24 cellular contexts compared by ENCODE assay signal in genomic region chr6:32610897-32611296, GRCh38. TPM values are rescaled to one million over a fixed set of nuclear protein-coding genes. Genes with fewer than 3 reads are reported as not detected.
A peak's percentile ranks its signal among the peaks of the same experiment; 100 is the strongest.
DNase-seq lines count a peak whose midpoint lies in the region; ATAC-seq, FAIRE-seq and TF ChIP-seq lines count a peak whose summit lies in the region.
"Had no signal": no experiment of that assay in that cellular context is flagged by ENCODE, and none has a peak within 500 bp of the region (broad histone marks: within the 10 kb centered on the region; RNA-seq: fewer than 3 reads in every experiment).

No MANE protein-coding gene starts in this region.

- no peak overlapping the region for H4K8ac ChIP-seq in H1 (ENCODE audit: extremely low read depth, insufficient read depth, low read length)

- H2AK5ac ChIP-seq in H1 (ENCODE audit: low read depth, low read length): no peak overlapping the region

- H3K4me2 ChIP-seq in KMS-11: no peak overlapping the region
- no peak overlapping the region for H3K4me2 ChIP-seq in H1 (ENCODE audit: insufficient read depth in 1 of 2, low read depth in 2 of 2, low read length in 2 of 2)

- H4K5ac ChIP-seq in H1 (ENCODE audit: insufficient read length, low read depth, low read length): no peak overlapping the region

- no peak overlapping the region for H2BK20ac ChIP-seq in H1 (ENCODE audit: low read length)

- H4K20me1 ChIP-seq in KMS-11 (ENCODE audit: insufficient read depth) (no peaks in the 10 kb centered on the region), H1 (replicated peaks in 1 of 2; ENCODE audit: control insufficient read depth in 1 of 2, insufficient read depth in 2 of 2, low read length in 2 of 2) (no peaks in the 10 kb centered on the region)

- H2AFZ ChIP-seq in KMS-11 (ENCODE audit: low read depth) (no peak overlapping the region), H1 (ENCODE audit: low read length) (0 out of 2 replicates have a peak overlapping the region, but pooled peaks have one; percentile 12)

- H3K27me3 ChIP-seq in KMS-11 (ENCODE audit: insufficient read depth, low read depth) (no peaks in the 10 kb centered on the region), H1 (replicated peaks in 1 of 4; ENCODE audit: control insufficient read depth in 3 of 4, extremely low read depth in 1 of 4, insufficient read depth in 3 of 4, low read length in 3 of 4) (no peaks in the 10 kb centered on the region), spleen (replicated peaks in 1 of 7) (no peaks in the 10 kb centered on the region)
- H3K27me3 ChIP-seq: SJSA1 had no signal

- H3K4me3 Mint-ChIP-seq in natural killer cell treated with Interleukin-12 subunit alpha and Interleukin-12 subunit beta and Interleukin-15 and Interleukin-18, amount 100 ng/mL, for 72 hours: peak overlapping the region; percentile 55
- H3K4me3 Mint-ChIP-seq in natural killer cell: no peak overlapping the region
- H3K4me3 Mint-ChIP-seq: CD4-positive, alpha-beta memory T cell had no signal

- no peak overlapping the region for H2BK15ac ChIP-seq in H1 (ENCODE audit: low read length)

- CTCF ChIA-PET in H1 (lab: Charles Lee; ENCODE audit: partially characterized antibody): no interaction called here

- H3K23ac ChIP-seq in H1 (ENCODE audit: insufficient read length): no peak overlapping the region

- H3K9me3 Mint-ChIP-seq in natural killer cell treated with Interleukin-12 subunit alpha and Interleukin-12 subunit beta and Interleukin-15 and Interleukin-18, amount 100 ng/mL, for 72 hours: no peaks in the 10 kb centered on the region
- H3K9me3 Mint-ChIP-seq in natural killer cell: no peaks in the 10 kb centered on the region
- H3K9me3 Mint-ChIP-seq: CD4-positive, alpha-beta memory T cell had no signal

- H3K23me2 ChIP-seq in H1 (ENCODE audit: low read depth, low read length): no peaks in the 10 kb centered on the region

- peaks cover 23% of the 10 kb centered on the region for H3K4me1 ChIP-seq in KMS-11 (ENCODE audit: low read depth, poor library complexity, severe bottlenecking)
- no peaks in the 10 kb centered on the region; a peak in 1 of 7 replicates for H3K4me1 ChIP-seq in H1 (replicated peaks in 1 of 4; ENCODE audit: control insufficient read depth in 3 of 4, insufficient read depth in 4 of 4, low read length in 3 of 4)
- H3K4me1 ChIP-seq in spleen: peaks cover 0 to 4% (median 1%) of the 10 kb centered on the region in 6 donors
- H3K4me1 ChIP-seq: SJSA1 had no signal

- TF ChIP-seq CTCF in natural killer cell (IDR thresholded peaks at IDR 0.05) (no peak), KMS-11 (conservative IDR thresholded peaks at IDR 0.05; ENCODE audit: low read depth, low read length) (no peak), H1 (IDR thresholded peaks at IDR 0.05; ENCODE audit: control extremely low read depth in 1 of 3, insufficient read depth in 1 of 3, low read depth in 1 of 3, low read length in 3 of 3) (no peak), spleen (IDR thresholded peaks at IDR 0.05 in 8 of 11, conservative IDR thresholded peaks at IDR 0.05 in 3 of 11) (no peak)

- no peak overlapping the region for H3K14ac ChIP-seq in H1 (ENCODE audit: insufficient read length)

- no peak for TF ChIP-seq EP300 in H1 (IDR thresholded peaks at IDR 0.05; ENCODE audit: borderline replicate concordance in 1 of 2, low read depth in 2 of 2, low read length in 2 of 2)

- no peak overlapping the region for H2BK5ac ChIP-seq in H1 (ENCODE audit: low read depth, low read length)

- H3K36me3 Mint-ChIP-seq in natural killer cell treated with Interleukin-12 subunit alpha and Interleukin-12 subunit beta and Interleukin-15 and Interleukin-18, amount 100 ng/mL, for 72 hours: peaks cover 4% of the 10 kb centered on the region
- no peaks in the 10 kb centered on the region for H3K36me3 Mint-ChIP-seq in natural killer cell
- H3K36me3 Mint-ChIP-seq: CD4-positive, alpha-beta memory T cell had no signal

- POLR2A ChIA-PET in H1 (lab: Charles Lee; ENCODE audit: partially characterized antibody): no interaction called here

- H3K27ac ChIP-seq in KMS-11: peak overlapping the region; percentile 94
- no peak overlapping the region for H3K27ac ChIP-seq in H1 (ENCODE audit: low read depth, low read length)
- peak overlapping the region in 7 of 8 donors; percentile 76 to 92 (median 87) for H3K27ac ChIP-seq in spleen
- H3K27ac ChIP-seq: RWPE1, SJSA1 had no signal

- DNase-seq in natural killer cell treated with Interleukin-12 subunit alpha and Interleukin-12 subunit beta and Interleukin-15 and Interleukin-18, amount 100 ng/mL, for 72 hours (ENCODE audit: low spot score): no peak
- DNase-seq in natural killer cell (no peak), H1 (ENCODE audit: low read depth in 1 of 2, low spot score in 2 of 2) (no peak), spleen (no peak), DMS79 (lab: John Stamatoyannopoulos, UW) (no peak)
- DNase-seq: Calu3; DMS79 treated with DMSO at 0.1 percent for 48 hours; NCI-H1436; NCI-H2029; NCI-H2171; NCI-H446; NK-92 treated with Interleukin-12 subunit alpha and Interleukin-12 subunit beta, amount 100 ng/mL, for 24 hours; PC-3; SW 1271 had no signal

- H4K91ac ChIP-seq in H1 (replicated peaks; ENCODE audit: insufficient read length, low read length): no peak overlapping the region

- H3K4me3 ChIP-seq in KMS-11 (IDR thresholded peaks at IDR 0.05; ENCODE audit: insufficient read depth, low read depth, low read length): no peak overlapping the region
- H3K4me3 ChIP-seq in H1 (ENCODE audit: extremely low read depth in 1 of 4, insufficient read depth in 2 of 4, low read depth in 3 of 4, low read length in 4 of 4): no peak overlapping the region
- no peak overlapping the region for H3K4me3 ChIP-seq in spleen
- H3K4me3 ChIP-seq: K562, SJSA1 had no signal

- peaks cover 12 to 29% of the 10 kb centered on the region in 2 donors for H3K4me1 Mint-ChIP-seq in natural killer cell treated with Interleukin-12 subunit alpha and Interleukin-12 subunit beta and Interleukin-15 and Interleukin-18, amount 100 ng/mL, for 72 hours (ENCODE audit: low read depth in 2 of 2)
- peaks cover 2 to 11% of the 10 kb centered on the region in 2 donors for H3K4me1 Mint-ChIP-seq in natural killer cell

- intact Hi-C loops in natural killer cell (cut with micrococcal nuclease): loop anchor here (1.0 kb wide), 1 partner anchor 11 kb away; no protein-coding TSS in a partner anchor
- intact Hi-C loops in spleen (cut with DNase I; ENCODE audit: low total_unique reads): no loop called here

- ATAC-seq in natural killer cell treated with Interleukin-12 subunit alpha and Interleukin-12 subunit beta and Interleukin-15 and Interleukin-18, amount 100 ng/mL, for 72 hours: no peak
- ATAC-seq in natural killer cell: no peak
- ATAC-seq in HG03354 (IDR thresholded peaks at IDR 0.05; ENCODE audit: poor library complexity, severe bottlenecking, unreplicated experiment): no peak
- no peak for ATAC-seq in GM21529 (IDR thresholded peaks at IDR 0.05; ENCODE audit: unreplicated experiment)
- ATAC-seq: PC-3 had no signal

- H3K36me3 ChIP-seq in KMS-11 (ENCODE audit: insufficient read depth) (no peaks in the 10 kb centered on the region), H1 (ENCODE audit: control insufficient read depth in 2 of 4, insufficient read depth in 4 of 4, low read length in 3 of 4) (no peaks in the 10 kb centered on the region), spleen (no peaks in the 10 kb centered on the region)
- H3K36me3 ChIP-seq: SJSA1 had no signal

- no peaks in the 10 kb centered on the region for H3K79me2 ChIP-seq in KMS-11 (ENCODE audit: insufficient read depth, low read depth)
- H3K79me2 ChIP-seq in H1 (ENCODE audit: control insufficient read depth in 1 of 2, insufficient read depth in 2 of 2, low read length in 2 of 2): no peaks in the 10 kb centered on the region

- 46% methylated on average over 3 of the region's 3 CpGs; no CpG with 5 or more reads in 1 of the 2 experiments for WGBS in H1 (ENCODE audit: extremely low coverage in 1 of 2, insufficient coverage in 1 of 2, insufficient read length in 1 of 2, insufficient replicate concordance in 2 of 2, low coverage in 1 of 2, low lambda C conversion rate in 2 of 2, missing lambda C conversion rate in 1 of 2), 2 experiments
- 12 to 54% (median 21%) methylated on average over 3 of the region's 3 CpGs for WGBS in spleen, 5 donors

- H3K27me3 Mint-ChIP-seq in natural killer cell treated with Interleukin-12 subunit alpha and Interleukin-12 subunit beta and Interleukin-15 and Interleukin-18, amount 100 ng/mL, for 72 hours: peaks cover 0 to 4% of the 10 kb centered on the region in 2 donors
- peaks cover 0 to 5% of the 10 kb centered on the region in 2 donors for H3K27me3 Mint-ChIP-seq in natural killer cell (ENCODE audit: low read depth in 2 of 2)
- H3K27me3 Mint-ChIP-seq: CD4-positive, alpha-beta memory T cell had no signal

- H3K9ac ChIP-seq in KMS-11 (peak overlapping the region; percentile 71; the same call in 1 of the 2 replicates), H1 (replicated peaks in 1 of 4; ENCODE audit: extremely low read depth in 1 of 4, low read depth in 3 of 4, low read length in 3 of 4) (no peak overlapping the region)

- H3K79me1 ChIP-seq in H1 (ENCODE audit: low read depth, low read length): no peaks in the 10 kb centered on the region

- no peak for TF ChIP-seq RAD21 in H1 (IDR thresholded peaks at IDR 0.05 in 1 of 2, conservative IDR thresholded peaks at IDR 0.05 in 1 of 2; ENCODE audit: low read depth in 2 of 2, low read length in 2 of 2)

- H2BK12ac ChIP-seq in H1 (ENCODE audit: low read depth, low read length): no peak overlapping the region

- no peak overlapping the region for H3K27ac Mint-ChIP-seq in natural killer cell treated with Interleukin-12 subunit alpha and Interleukin-12 subunit beta and Interleukin-15 and Interleukin-18, amount 100 ng/mL, for 72 hours
- H3K27ac Mint-ChIP-seq in natural killer cell: no peak overlapping the region

- H2BK120ac ChIP-seq in H1 (replicated peaks; ENCODE audit: low read depth, low read length): no peak overlapping the region

- TF ChIP-seq POLR2A in H1 (IDR thresholded peaks at IDR 0.05; ENCODE audit: control extremely low read depth in 1 of 2, low read depth in 2 of 2, low read length in 2 of 2): no peak
- TF ChIP-seq POLR2A in spleen (IDR thresholded peaks at IDR 0.05): no peak

- H3K4ac ChIP-seq in H1 (replicated peaks; ENCODE audit: insufficient read length, low read depth, low read length): no peak overlapping the region

- no peak for FAIRE-seq in H1 (lab: Jason Lieb, UNC)
- FAIRE-seq: G401.6, K562 had no signal

- H3K56ac ChIP-seq in H1 (replicated peaks; ENCODE audit: insufficient read length, low read depth, low read length): no peak overlapping the region

- no peak overlapping the region for H3K18ac ChIP-seq in H1 (ENCODE audit: extremely low read depth, low read length)

- H3K9me3 ChIP-seq in H1 (ENCODE audit: insufficient read depth in 2 of 2, low read depth in 1 of 2, low read length in 1 of 2): no peaks in the 10 kb centered on the region
- no peaks in the 10 kb centered on the region for H3K9me3 ChIP-seq in spleen
- H3K9me3 ChIP-seq: SJSA1 had no signal

RNA-seq across cellular contexts. Expression of gene HLA-DRB1, which starts 21.2 kb away (rescaled TPM):
- 100 to 1,000 TPM in 1 of 2 donors, 10 to 100 TPM in 1; 69.9 to 117 TPM for total RNA-seq in natural killer cell treated with Interleukin-12 subunit alpha and Interleukin-12 subunit beta and Interleukin-15 and Interleukin-18, amount 100 ng/mL, for 72 hours
- 100 to 1,000 TPM in 1 of 3 donors, 10 to 100 TPM in 2; 42.8 to 123 (median 53.9) TPM for total RNA-seq in natural killer cell
- 5.1 and 6.7 TPM in 2 replicates for total RNA-seq in H1 (2021; fragmentation: NEBNext Ultra II Directional; extraction: Animal tissue kit (Norgen Biotek cat#: 25700))
- polyA plus RNA-seq in H1 (2011; rRNA removed): 7.2 and 7.5 TPM in 2 replicates
- polyA plus RNA-seq in H1 (2011; cell fraction: cytosol; rRNA removed): 7.8 TPM
- 5.9 TPM for polyA plus RNA-seq in H1 (2011; cell fraction: nucleus; rRNA removed)
- polyA plus RNA-seq in H1 (2012, experiment 1 of 2): 4.5 to 6.8 TPM (median 5.6 TPM) in 4 replicates
- 6.2 TPM for polyA plus RNA-seq in H1 (2012, experiment 2 of 2)
- 5.9 TPM for polyA plus RNA-seq in H1 (2013, experiment 1 of 2)
- polyA plus RNA-seq in H1 (2013, experiment 2 of 2): 6.6 TPM
- 4.3 and 4.8 TPM in 2 replicates for polyA minus RNA-seq in H1 (2011; rRNA and poly(A)+ RNA removed)
- polyA minus RNA-seq in H1 (2011; cell fraction: cytosol; rRNA and poly(A)+ RNA removed): 2.3 TPM
- 1.9 TPM for polyA minus RNA-seq in H1 (2011; cell fraction: nucleus; rRNA and poly(A)+ RNA removed)
- total RNA-seq in spleen: 100 to 1,000 TPM; 158 to 779 (median 365) TPM
- polyA plus RNA-seq in spleen: 100 to 1,000 TPM; 450 to 729 (median 573) TPM
- total RNA-seq: A673, PC-3, SJSA1 had no signal

RNA-seq across cellular contexts. Expression of gene HLA-DQA1, which starts 26.3 kb away (rescaled TPM):
- total RNA-seq in natural killer cell treated with Interleukin-12 subunit alpha and Interleukin-12 subunit beta and Interleukin-15 and Interleukin-18, amount 100 ng/mL, for 72 hours: 10 to 100 TPM in 1 of 2 donors, 1 to 10 TPM in 1; 7.8 to 92.0 TPM
- total RNA-seq in natural killer cell (10 to 100 TPM in 2 of 3 donors, 1 to 10 TPM in 1; 7.0 to 46.7 (median 39.9) TPM), spleen (100 to 1,000 TPM in 6 of 7 donors, 10 to 100 TPM in 1; 19.1 to 340 (median 196) TPM)
- total RNA-seq in H1 (2021; fragmentation: NEBNext Ultra II Directional; extraction: Animal tissue kit (Norgen Biotek cat#: 25700)): not detected in 2 replicates
- polyA plus RNA-seq in H1 (2011; rRNA removed) (0.12 TPM in 1 of 2 replicates, not detected in the other), spleen (100 to 1,000 TPM; 249 to 441 (median 420) TPM)
- not detected for polyA plus RNA-seq in H1 (2011; cell fraction: cytosol; rRNA removed)
- not detected for polyA plus RNA-seq in H1 (2011; cell fraction: nucleus; rRNA removed)
- 0.10 TPM in 1 of 4 replicates, not detected in the others for polyA plus RNA-seq in H1 (2012, experiment 1 of 2)
- polyA plus RNA-seq in H1 (2012, experiment 2 of 2): not detected
- polyA plus RNA-seq in H1 (2013, experiment 1 of 2): not detected
- not detected for polyA plus RNA-seq in H1 (2013, experiment 2 of 2)
- 0.13 TPM in 1 of 2 replicates, not detected in the other for polyA minus RNA-seq in H1 (2011; rRNA and poly(A)+ RNA removed)
- not detected for polyA minus RNA-seq in H1 (2011; cell fraction: cytosol; rRNA and poly(A)+ RNA removed)
- not detected for polyA minus RNA-seq in H1 (2011; cell fraction: nucleus; rRNA and poly(A)+ RNA removed)
- total RNA-seq: A673, H7, PC-3, SJSA1 had no signal

RNA-seq across cellular contexts. Expression of gene HLA-DQB1, which starts 55.6 kb away (rescaled TPM):
- 10 to 100 TPM; 21.0 to 48.6 TPM for total RNA-seq in natural killer cell treated with Interleukin-12 subunit alpha and Interleukin-12 subunit beta and Interleukin-15 and Interleukin-18, amount 100 ng/mL, for 72 hours
- total RNA-seq in natural killer cell (10 to 100 TPM; 24.8 to 97.3 (median 25.5) TPM), spleen (100 to 1,000 TPM in 4 of 7 donors, 10 to 100 TPM in 2, 1 to 10 TPM in 1; 6.1 to 271 (median 120) TPM)
- total RNA-seq in H1 (2021; fragmentation: NEBNext Ultra II Directional; extraction: Animal tissue kit (Norgen Biotek cat#: 25700)): 1.2 and 1.4 TPM in 2 replicates
- polyA plus RNA-seq in H1 (2011; rRNA removed) (5.2 and 5.5 TPM in 2 replicates), spleen (1,000 to 10,000 TPM in 1 of 3 donors, 100 to 1,000 TPM in 2; 383 to 1,152 (median 620) TPM)
- 3.2 TPM for polyA plus RNA-seq in H1 (2011; cell fraction: cytosol; rRNA removed)
- 3.9 TPM for polyA plus RNA-seq in H1 (2011; cell fraction: nucleus; rRNA removed)
- polyA plus RNA-seq in H1 (2012, experiment 1 of 2): 0.30 to 3.8 TPM (median 2.3 TPM) in 4 replicates
- 1.2 TPM for polyA plus RNA-seq in H1 (2012, experiment 2 of 2)
- polyA plus RNA-seq in H1 (2013, experiment 1 of 2): 2.0 TPM
- 1.9 TPM for polyA plus RNA-seq in H1 (2013, experiment 2 of 2)
- 1.4 and 1.5 TPM in 2 replicates for polyA minus RNA-seq in H1 (2011; rRNA and poly(A)+ RNA removed)
- 4.3 TPM for polyA minus RNA-seq in H1 (2011; cell fraction: cytosol; rRNA and poly(A)+ RNA removed)
- 0.70 TPM for polyA minus RNA-seq in H1 (2011; cell fraction: nucleus; rRNA and poly(A)+ RNA removed)
- total RNA-seq: A673, PC-3, SJSA1 had no signal
- polyA plus RNA-seq: K562 had no signal
